In the genomic region with DNA sequence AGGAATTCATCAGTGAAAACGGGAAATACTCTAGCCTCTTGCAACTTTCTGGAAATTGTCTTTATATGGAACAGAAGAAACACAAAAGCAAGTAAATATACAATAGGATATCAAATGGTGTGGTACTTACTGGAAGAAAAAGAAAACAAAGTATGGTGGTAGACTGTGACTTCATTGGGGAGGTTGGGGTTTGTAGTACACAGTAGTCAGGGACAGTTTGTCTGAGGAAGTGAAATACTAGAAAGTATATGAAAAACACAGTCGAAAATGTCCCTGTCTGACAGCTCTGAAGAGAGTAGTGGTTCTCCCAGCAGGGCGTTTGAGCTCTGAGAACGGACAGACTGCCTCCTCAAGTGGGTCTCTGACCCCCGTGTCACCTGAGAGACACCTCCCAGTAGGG, we compare ENCODE assay signal across 17 cellular contexts.
DNase-seq lines count a peak whose midpoint lies in the region; ATAC-seq and TF ChIP-seq lines count a peak whose summit lies in the region.
"Had no signal": no experiment of that assay in that cellular context is flagged by ENCODE, and none has a peak within 500 bp of the region (broad histone marks: within the 10 kb centered on the region; RNA-seq: fewer than 3 reads in every experiment).

No MANE protein-coding gene starts in this region.

- DNase-seq in osteoblast (ENCODE audit: insufficient read length, low spot score, missing footprints) (no peak), RPMI8226 (no peak), inferior parietal cortex (ENCODE audit: extremely low spot score) (no peak)
- DNase-seq: activated CD4-positive, CD25-positive, alpha-beta regulatory T cell treated with anti-CD3 and anti-CD28 coated beads, Interleukin-2, amount 50 U/mL, for 72 hours; activated naive CD8-positive, alpha-beta T cell treated with anti-CD3 and anti-CD28 coated beads, Interleukin-2, amount 50 U/mL, for 24 hours; CD4-positive, alpha-beta T cell; DMS79; HFFc6; NCI-H748 treated with DMSO at 0.1 percent for 48 hours; SK-N-SH had no signal

- H2AFZ ChIP-seq in osteoblast (ENCODE audit: low read length): no peak overlapping the region

- no peaks in the 10 kb centered on the region for H3K27me3 ChIP-seq in osteoblast (ENCODE audit: insufficient read depth, low read length)

- no peak overlapping the region for H3K27ac ChIP-seq in osteoblast (ENCODE audit: low read depth, low read length)

- H3K36me3 ChIP-seq in osteoblast (ENCODE audit: insufficient read depth, low read length): no peaks in the 10 kb centered on the region

- no peaks in the 10 kb centered on the region for H3K79me2 ChIP-seq in osteoblast (ENCODE audit: insufficient read depth, low read length)

- no peak overlapping the region for H3K4me3 ChIP-seq in osteoblast (ENCODE audit: insufficient read depth, low read length)

- no peaks in the 10 kb centered on the region for H4K20me1 ChIP-seq in osteoblast (ENCODE audit: insufficient read depth, low read length)

- H3K9me3 ChIP-seq in osteoblast (ENCODE audit: low read depth, low read length): no peaks in the 10 kb centered on the region
- H3K9me3 ChIP-seq: SK-N-SH had no signal

- no peak for TF ChIP-seq CTCF in osteoblast (IDR thresholded peaks at IDR 0.05; ENCODE audit: extremely low read depth, low read depth, low read length)

- no peak overlapping the region for H3K4me2 ChIP-seq in osteoblast (ENCODE audit: insufficient read depth, low read length)
- H3K4me2 ChIP-seq: SK-N-SH had no signal

- ATAC-seq in GM18519 (IDR thresholded peaks at IDR 0.05; ENCODE audit: low FRiP score, unreplicated experiment) (peak; percentile 94), GM21390 (IDR thresholded peaks at IDR 0.05; ENCODE audit: unreplicated experiment) (peak; percentile 92), HG02885 (IDR thresholded peaks at IDR 0.05; ENCODE audit: poor library complexity, unreplicated experiment) (peak; percentile 96), HG03565 (IDR thresholded peaks at IDR 0.05; ENCODE audit: unreplicated experiment) (peak; percentile 92), HG02970 (IDR thresholded peaks at IDR 0.05; ENCODE audit: low FRiP score, unreplicated experiment) (no peak)
- ATAC-seq: activated naive CD8-positive, alpha-beta T cell treated with anti-CD3 and anti-CD28 coated beads, Interleukin-2, amount 50 U/mL, for 24 hours; activated T-helper 17 cell treated with anti-CD3 and anti-CD28 coated beads, Interleukin-2, amount 50 U/mL, for 72 hours; Panc1 had no signal

- H3K4me1 ChIP-seq in osteoblast (ENCODE audit: insufficient read depth, low read length): no peaks in the 10 kb centered on the region
